In genomic region chr20:1327241-1327653, GRCh38 we compare ENCODE assay signal across 8 cellular contexts. TPM values are rescaled to one million over a fixed set of nuclear protein-coding genes. Genes with fewer than 3 reads are reported as not detected.
A peak's percentile ranks its signal among the peaks of the same experiment; 100 is the strongest.
DNase-seq lines count a peak whose midpoint lies in the region; ATAC-seq and TF ChIP-seq lines count a peak whose summit lies in the region.

No MANE protein-coding gene starts in this region.

- peaks cover 41% of the 10 kb centered on the region for H3K4me1 ChIP-seq in mucosa of descending colon (ENCODE audit: low read depth)
- peaks cover 41% of the 10 kb centered on the region for H3K4me1 ChIP-seq in CD8-positive, alpha-beta memory T cell (ENCODE audit: insufficient read depth, low read length)

- no peak overlapping the region for H3K4me3 Mint-ChIP-seq in central memory CD8-positive, alpha-beta T cell
- peak overlapping the region in 3 of 7 donors; percentile 12 to 29 (median 15) for H3K4me3 Mint-ChIP-seq in CD8-positive, alpha-beta memory T cell

- H3K36me3 Mint-ChIP-seq in central memory CD8-positive, alpha-beta T cell (ENCODE audit: insufficient read depth), result peaks cover 9% of the 10 kb centered on the region
- H3K36me3 Mint-ChIP-seq in CD8-positive, alpha-beta memory T cell, result peaks cover 0 to 31% (median 0%) of the 10 kb centered on the region in 3 donors

- POLR2A ChIA-PET in AG04450 (lab: Yijun Ruan, JAX), result no interaction called here
- POLR2A ChIA-PET in CD8-positive, alpha-beta memory T cell (lab: Charles Lee), result interaction anchor here (0.7 kb wide), 1 partner anchor 201 kb away, joined by 3 read pairs; no protein-coding TSS in a partner anchor

- H3K27ac Mint-ChIP-seq in central memory CD8-positive, alpha-beta T cell (ENCODE audit: low read depth), result peak overlapping the region; percentile 36
- H3K27ac Mint-ChIP-seq in CD8-positive, alpha-beta memory T cell, result peak overlapping the region in 3 of 8 donors; percentile 49 to 82 (median 72)

- intact Hi-C loops in mucosa of descending colon (cut with DNase I, micrococcal nuclease), result loop anchor here (5.0 kb wide), 2 partner anchors 50 to 65 kb away; partner anchors contain the start of gene FKBP1A (in 1 of the 2)

- CTCF ChIA-PET in AG04450 (lab: Charles Lee), result interaction anchor here (1.5 to 1.8 kb wide), 2 partner anchors 14 to 139 kb away, joined by 4 to 5 read pairs; partner anchors contain the start of gene NSFL1C
- CTCF ChIA-PET in CD8-positive, alpha-beta memory T cell (lab: Charles Lee), result no interaction called here

- no peaks in the 10 kb centered on the region for H3K9me3 Mint-ChIP-seq in central memory CD8-positive, alpha-beta T cell
- H3K9me3 Mint-ChIP-seq in CD8-positive, alpha-beta memory T cell, result no peaks in the 10 kb centered on the region

- H3K27me3 ChIP-seq in AG04450 (ENCODE audit: control insufficient read depth, insufficient read depth, low read length), result no peaks in the 10 kb centered on the region
- H3K27me3 ChIP-seq in CD8-positive, alpha-beta memory T cell (ENCODE audit: insufficient read depth, low read length, poor library complexity, severe bottlenecking), result no peaks in the 10 kb centered on the region

- no peak for DNase-seq in AG04450 (ENCODE audit: low read depth, low spot score)
- peak; percentile 81 for DNase-seq in M059J (ENCODE audit: low read depth)
- peak in 1 of 2 donors; percentile 7 for DNase-seq in central memory CD8-positive, alpha-beta T cell (ENCODE audit: low spot score in 2 of 2)
- DNase-seq in mucosa of descending colon, result peak; percentile 49 to 63 (median 59)
- no peak for DNase-seq in NCI-H1930 (lab: John Stamatoyannopoulos, UW)
- DNase-seq in HuH-7 (ENCODE audit: low spot score), result no peak
- no peak for DNase-seq in CD8-positive, alpha-beta memory T cell

- H3K27ac ChIP-seq in AG04450 (ENCODE audit: low read depth, low read length), result peak overlapping the region; percentile 63
- no peak overlapping the region for H3K27ac ChIP-seq in CD8-positive, alpha-beta memory T cell (ENCODE audit: low read depth, low read length)

- ATAC-seq in central memory CD8-positive, alpha-beta T cell (replicated peaks; ENCODE audit: extremely low read depth, poor library complexity, severe bottlenecking), result no peak
- ATAC-seq in mucosa of descending colon (no peak), GM19351 (IDR thresholded peaks at IDR 0.05; ENCODE audit: unreplicated experiment) (no peak)

- H3K9me3 ChIP-seq in AG04450 (ENCODE audit: control insufficient read depth, insufficient read depth, low read length), result no peaks in the 10 kb centered on the region
- H3K9me3 ChIP-seq in mucosa of descending colon, result no peaks in the 10 kb centered on the region
- no peaks in the 10 kb centered on the region for H3K9me3 ChIP-seq in CD8-positive, alpha-beta memory T cell (ENCODE audit: low read length)

- TF ChIP-seq CTCF in AG04450 (IDR thresholded peaks at IDR 0.05; ENCODE audit: low read depth, low read length) (no peak), mucosa of descending colon (IDR thresholded peaks at IDR 0.05) (no peak)

- no peak overlapping the region for H3K4me3 ChIP-seq in AG04450 (ENCODE audit: low read depth, low read length)
- H3K4me3 ChIP-seq in mucosa of descending colon, result no peak overlapping the region
- H3K4me3 ChIP-seq in CD8-positive, alpha-beta memory T cell (ENCODE audit: low read length), result no peak overlapping the region

- H3K27me3 Mint-ChIP-seq in central memory CD8-positive, alpha-beta T cell, result no peaks in the 10 kb centered on the region
- H3K27me3 Mint-ChIP-seq in CD8-positive, alpha-beta memory T cell, result no peaks in the 10 kb centered on the region

- H3K4me1 Mint-ChIP-seq in central memory CD8-positive, alpha-beta T cell, result peaks cover 21% of the 10 kb centered on the region
- peaks cover 16 to 30% (median 25%) of the 10 kb centered on the region in 3 donors for H3K4me1 Mint-ChIP-seq in CD8-positive, alpha-beta memory T cell

- no peaks in the 10 kb centered on the region for H3K36me3 ChIP-seq in mucosa of descending colon (ENCODE audit: low read depth)
- H3K36me3 ChIP-seq in CD8-positive, alpha-beta memory T cell (ENCODE audit: insufficient read depth, low read length), result peaks cover 5% of the 10 kb centered on the region

RNA-seq across cellular contexts. Expression of gene SDCBP2, which starts 1.7 kb away (rescaled TPM):
- polyA plus RNA-seq in AG04450 (2011; rRNA removed), result 2.0 and 2.1 TPM in 2 replicates
- 0.48 and 0.55 TPM in 2 replicates for polyA minus RNA-seq in AG04450 (2011; rRNA and poly(A)+ RNA removed)
- total RNA-seq in M059J (2014; rRNA removed; shearing (Covaris generic)), result 3.4 and 3.7 TPM in 2 replicates
- 100 to 1,000 TPM; 165 to 447 (median 320) TPM for total RNA-seq in mucosa of descending colon
- 1 to 10 TPM; 3.7 to 4.7 TPM for total RNA-seq in CD8-positive, alpha-beta memory T cell
- polyA plus RNA-seq in CD8-positive, alpha-beta memory T cell, result 2.2 TPM

Comparison
In these comparisons a context has a peak if more than half of its experiments do, and no peak if none do; other contexts are left out.
1. DNase-seq: peak in M059J (single experiment) and mucosa of descending colon (3 of 3); none in AG04450 (single experiment), NCI-H1930 (0 of 2), HuH-7 (single experiment) and CD8-positive, alpha-beta memory T cell (0 of 5).
2. RNA of gene SDCBP2, which starts 1.7 kb away (total RNA-seq): 165 to 447 TPM in mucosa of descending colon; 3.7 to 4.7 TPM in CD8-positive, alpha-beta memory T cell and 3.4 to 3.7 TPM in M059J; every median in the first group is over 10 times any median in the second.